Comparison of ENCODE assay signal across 1 cellular context in the genomic region with DNA sequence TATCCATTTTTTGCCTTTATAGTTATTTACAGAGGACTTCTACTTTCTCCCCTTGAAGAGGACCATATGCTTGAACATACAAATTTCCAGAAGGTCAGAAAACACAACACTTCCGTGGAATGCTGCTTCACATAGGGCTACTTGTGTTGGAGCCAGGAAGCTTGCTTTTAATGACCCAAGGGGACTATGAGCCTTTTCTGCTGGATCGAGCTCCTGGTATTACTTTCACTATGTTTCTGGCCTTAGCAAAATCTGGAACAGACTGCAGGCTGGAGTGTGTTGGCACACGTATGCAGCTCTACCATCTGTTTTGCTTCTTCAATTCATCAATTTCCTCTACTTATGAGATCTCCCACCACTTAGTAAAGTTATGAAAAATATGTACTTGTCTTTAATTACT.
TF ChIP-seq lines count a peak whose summit lies in the region.

No MANE protein-coding gene starts in this region.

TF ChIP-seq in IMR-90, 13 proteins besides CTCF, POLR2A, EP300 and RAD21 (continued from another document):
- TF ChIP-seq MXI1 (IDR thresholded peaks at IDR 0.05; ENCODE audit: borderline replicate concordance, low read depth, low read length), result no peak
- TF ChIP-seq FOS (IDR thresholded peaks at IDR 0.05; ENCODE audit: low read depth, low read length), result no peak
- TF ChIP-seq BHLHE40 (IDR thresholded peaks at IDR 0.05; ENCODE audit: low read depth, low read length), result no peak
- no peak for TF ChIP-seq NFE2L2 (IDR thresholded peaks at IDR 0.05; ENCODE audit: low read depth, low read length)
- TF ChIP-seq RCOR1 (IDR thresholded peaks at IDR 0.05; ENCODE audit: insufficient replicate concordance, low read length), result no peak
- no peak for TF ChIP-seq MAZ (IDR thresholded peaks at IDR 0.05; ENCODE audit: borderline replicate concordance, low read depth, low read length)
- no peak for TF ChIP-seq CEBPB (IDR thresholded peaks at IDR 0.05; ENCODE audit: low read depth, low read length)
